Comparison of ENCODE assay signal across 13 cellular contexts in genomic region chr7:51288896-51289607, GRCh38. TPM values are rescaled to one million over a fixed set of nuclear protein-coding genes. Genes with fewer than 3 reads are reported as not detected.
DNase-seq lines count a peak whose midpoint lies in the region; ATAC-seq and TF ChIP-seq lines count a peak whose summit lies in the region.
"Had no signal": no experiment of that assay in that cellular context is flagged by ENCODE, and none has a peak within 500 bp of the region (broad histone marks: within the 10 kb centered on the region; RNA-seq: fewer than 3 reads in every experiment).

No MANE protein-coding gene starts in this region.

- CTCF ChIA-PET in Calu3 (lab: Charles Lee): interaction anchor here (1.0 kb wide), 1 partner anchor 25 kb away, joined by 3 read pairs; no protein-coding TSS in a partner anchor

- H3K4me1 ChIP-seq in esophagus muscularis mucosa: peaks cover 20 to 22% (median 21%) of the 10 kb centered on the region in 4 donors
- H3K4me1 ChIP-seq: BE2C had no signal

- intact Hi-C loops in Calu3 (cut with micrococcal nuclease; ENCODE audit: unreplicated experiment): no loop called here
- intact Hi-C loops in esophagus muscularis mucosa (cut with DNase I): no loop called here

- H3K27ac ChIP-seq in esophagus muscularis mucosa (replicated peaks in 1 of 4): no peak overlapping the region
- H3K27ac ChIP-seq: coronary artery, HL-60 had no signal

- no TSS peak for BruUV-seq in Calu3 (replicated peaks; lab: Mats Ljungman, UMichigan)

- H3K4me3 Mint-ChIP-seq in Calu3 (ENCODE audit: low read depth, unreplicated experiment) (peak overlapping the region; percentile 8), neural crest cell (no peak overlapping the region)
- H3K4me3 Mint-ChIP-seq: memory B cell had no signal

- TF ChIP-seq CTCF in Calu3 (IDR thresholded peaks at IDR 0.05; ENCODE audit: unreplicated experiment) (no peak), esophagus muscularis mucosa (IDR thresholded peaks at IDR 0.05) (no peak), neural crest cell (conservative IDR thresholded peaks at IDR 0.05) (no peak)

- H3K36me3 ChIP-seq in esophagus muscularis mucosa: no peaks in the 10 kb centered on the region
- H3K36me3 ChIP-seq: BE2C had no signal

- H3K4me1 Mint-ChIP-seq in Calu3 (ENCODE audit: low read depth, unreplicated experiment) (peaks cover 42% of the 10 kb centered on the region), neural crest cell (peaks cover 20% of the 10 kb centered on the region)
- H3K4me1 Mint-ChIP-seq: memory B cell had no signal

- peaks cover 0 to 4% (median 0%) of the 10 kb centered on the region in 4 donors for H3K9me3 ChIP-seq in esophagus muscularis mucosa
- H3K9me3 ChIP-seq: BE2C had no signal

- no peak for ATAC-seq in SK-N-SH treated with all-trans-retinoic acid at 6 μM for 48 hours

- WGBS in esophagus muscularis mucosa: 57% methylated on average over 7 of the region's 7 CpGs

- TF ChIP-seq POLR2A in esophagus muscularis mucosa (IDR thresholded peaks at IDR 0.05; ENCODE audit: low read depth): no peak

- no peaks in the 10 kb centered on the region for H3K27me3 ChIP-seq in esophagus muscularis mucosa
- H3K27me3 ChIP-seq: BE2C had no signal

- H3K36me3 Mint-ChIP-seq in Calu3 (ENCODE audit: insufficient read depth, unreplicated experiment): no peaks in the 10 kb centered on the region
- H3K36me3 Mint-ChIP-seq in neural crest cell (ENCODE audit: low read depth): no peaks in the 10 kb centered on the region
- H3K36me3 Mint-ChIP-seq: memory B cell had no signal

- H3K27me3 Mint-ChIP-seq in Calu3 (ENCODE audit: unreplicated experiment) (no peaks in the 10 kb centered on the region), neural crest cell (ENCODE audit: low read depth) (no peaks in the 10 kb centered on the region)
- H3K27me3 Mint-ChIP-seq: memory B cell had no signal

- H3K27ac Mint-ChIP-seq in Calu3 (ENCODE audit: unreplicated experiment) (peak overlapping the region; percentile 38), neural crest cell (ENCODE audit: unreplicated experiment) (peak overlapping the region; percentile 51)
- H3K27ac Mint-ChIP-seq: memory B cell had no signal

- no peaks in the 10 kb centered on the region for H3K9me3 Mint-ChIP-seq in Calu3 (ENCODE audit: low read depth, unreplicated experiment)
- H3K9me3 Mint-ChIP-seq in neural crest cell: no peaks in the 10 kb centered on the region
- H3K9me3 Mint-ChIP-seq: memory B cell had no signal

- peak; percentile 32 for DNase-seq in Calu3
- DNase-seq in NCI-H69 (lab: John Stamatoyannopoulos, UW): peak; percentile 91
- peak; percentile 53 for DNase-seq in esophagus muscularis mucosa (ENCODE audit: extremely low spot score)
- DNase-seq in neural crest cell (ENCODE audit: low read depth, low spot score): no peak
- no peak for DNase-seq in CD1c-positive myeloid dendritic cell (ENCODE audit: extremely low spot score)
- DNase-seq in SKM-1 treated with dmso at 0.1 percent for 144 hours (lab: John Stamatoyannopoulos, UW; ENCODE audit: unreplicated experiment): no peak
- no peak for DNase-seq in AML-193 (lab: John Stamatoyannopoulos, UW)
- DNase-seq: BE2C, foreskin melanocyte had no signal

- no peak overlapping the region for H3K4me3 ChIP-seq in esophagus muscularis mucosa
- H3K4me3 ChIP-seq: coronary artery had no signal

- no peak for TF ChIP-seq EP300 in esophagus muscularis mucosa (IDR thresholded peaks at IDR 0.05)

TF ChIP-seq in SK-N-SH treated with all-trans-retinoic acid at 6 μM for 48 hours, 23 proteins besides CTCF, POLR2A, EP300 and RAD21:
- no peak for TF ChIP-seq ZNF70 (CRISPR knock-in tag; IDR thresholded peaks at IDR 0.05)
- no peak for TF ChIP-seq GLIS3 (CRISPR knock-in tag; IDR thresholded peaks at IDR 0.05)
- TF ChIP-seq ISL1 (CRISPR knock-in tag; IDR thresholded peaks at IDR 0.05): no peak
- no peak for TF ChIP-seq ZNF8 (CRISPR knock-in tag; IDR thresholded peaks at IDR 0.05)
- TF ChIP-seq, protein P1, sequence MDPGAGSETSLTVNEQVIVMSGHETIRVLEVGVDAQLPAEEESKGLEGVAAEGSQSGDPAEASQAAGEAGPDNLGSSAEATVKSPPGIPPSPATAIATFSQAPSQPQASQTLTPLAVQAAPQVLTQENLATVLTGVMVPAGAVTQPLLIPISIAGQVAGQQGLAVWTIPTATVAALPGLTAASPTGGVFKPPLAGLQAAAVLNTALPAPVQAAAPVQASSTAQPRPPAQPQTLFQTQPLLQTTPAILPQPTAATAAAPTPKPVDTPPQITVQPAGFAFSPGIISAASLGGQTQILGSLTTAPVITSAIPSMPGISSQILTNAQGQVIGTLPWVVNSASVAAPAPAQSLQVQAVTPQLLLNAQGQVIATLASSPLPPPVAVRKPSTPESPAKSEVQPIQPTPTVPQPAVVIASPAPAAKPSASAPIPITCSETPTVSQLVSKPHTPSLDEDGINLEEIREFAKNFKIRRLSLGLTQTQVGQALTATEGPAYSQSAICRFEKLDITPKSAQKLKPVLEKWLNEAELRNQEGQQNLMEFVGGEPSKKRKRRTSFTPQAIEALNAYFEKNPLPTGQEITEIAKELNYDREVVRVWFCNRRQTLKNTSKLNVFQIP (CRISPR knock-in tag; IDR thresholded peaks at IDR 0.05; ENCODE audit: borderline replicate concordance, low read depth): no peak
- TF ChIP-seq ZC3H10 (CRISPR knock-in tag; IDR thresholded peaks at IDR 0.05): no peak
- TF ChIP-seq ESRRG (CRISPR knock-in tag; IDR thresholded peaks at IDR 0.05): no peak
- TF ChIP-seq ZNF565 (CRISPR knock-in tag; conservative IDR thresholded peaks at IDR 0.05; ENCODE audit: low read depth): no peak
- TF ChIP-seq TCF4 (CRISPR knock-in tag; IDR thresholded peaks at IDR 0.05; ENCODE audit: borderline replicate concordance): no peak
- TF ChIP-seq CSDC2 (CRISPR knock-in tag; IDR thresholded peaks at IDR 0.05): no peak
- no peak for TF ChIP-seq TOX (CRISPR knock-in tag; IDR thresholded peaks at IDR 0.05; ENCODE audit: borderline replicate concordance)
- no peak for TF ChIP-seq TSHZ2 (CRISPR knock-in tag; IDR thresholded peaks at IDR 0.05)
- TF ChIP-seq ZFP30 (CRISPR knock-in tag; IDR thresholded peaks at IDR 0.05): no peak
- no peak for TF ChIP-seq SNAI2 (CRISPR knock-in tag; IDR thresholded peaks at IDR 0.05)
- TF ChIP-seq, protein P2, sequence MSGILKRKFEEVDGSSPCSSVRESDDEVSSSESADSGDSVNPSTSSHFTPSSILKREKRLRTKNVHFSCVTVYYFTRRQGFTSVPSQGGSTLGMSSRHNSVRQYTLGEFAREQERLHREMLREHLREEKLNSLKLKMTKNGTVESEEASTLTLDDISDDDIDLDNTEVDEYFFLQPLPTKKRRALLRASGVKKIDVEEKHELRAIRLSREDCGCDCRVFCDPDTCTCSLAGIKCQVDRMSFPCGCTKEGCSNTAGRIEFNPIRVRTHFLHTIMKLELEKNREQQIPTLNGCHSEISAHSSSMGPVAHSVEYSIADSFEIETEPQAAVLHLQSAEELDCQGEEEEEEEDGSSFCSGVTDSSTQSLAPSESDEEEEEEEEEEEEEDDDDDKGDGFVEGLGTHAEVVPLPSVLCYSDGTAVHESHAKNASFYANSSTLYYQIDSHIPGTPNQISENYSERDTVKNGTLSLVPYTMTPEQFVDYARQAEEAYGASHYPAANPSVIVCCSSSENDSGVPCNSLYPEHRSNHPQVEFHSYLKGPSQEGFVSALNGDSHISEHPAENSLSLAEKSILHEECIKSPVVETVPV (CRISPR knock-in tag; IDR thresholded peaks at IDR 0.05): no peak
- no peak for TF ChIP-seq ZFP3 (CRISPR knock-in tag; IDR thresholded peaks at IDR 0.05)

RNA-seq across cellular contexts. Expression of gene COBL, which starts 27.6 kb away (rescaled TPM):
- total RNA-seq in Calu3 (2022) (48.1 and 49.9 TPM in 2 replicates), esophagus muscularis mucosa (10 to 100 TPM; 29.8 to 51.4 (median 45.9) TPM), neural crest cell (0.05 and 0.41 TPM in 2 replicates)

Comparison
In these comparisons a context has a peak if more than half of its experiments do, and no peak if none do; other contexts are left out.
1. DNase-seq: peak in Calu3 (single experiment), NCI-H69 (single experiment) and esophagus muscularis mucosa (single experiment); none in neural crest cell (single experiment), CD1c-positive myeloid dendritic cell (single experiment), SKM-1 treated with dmso at 0.1 percent for 144 hours (single experiment) and AML-193 (0 of 2).
2. RNA of gene COBL, which starts 27.6 kb away (total RNA-seq): 48.1 to 49.9 TPM in Calu3 and 29.8 to 51.4 TPM in esophagus muscularis mucosa; 0.05 to 0.41 TPM in neural crest cell; every median in the first group is over 10 times any median in the second.